ENCODE assay signal across 1 cellular context in the genomic region with DNA sequence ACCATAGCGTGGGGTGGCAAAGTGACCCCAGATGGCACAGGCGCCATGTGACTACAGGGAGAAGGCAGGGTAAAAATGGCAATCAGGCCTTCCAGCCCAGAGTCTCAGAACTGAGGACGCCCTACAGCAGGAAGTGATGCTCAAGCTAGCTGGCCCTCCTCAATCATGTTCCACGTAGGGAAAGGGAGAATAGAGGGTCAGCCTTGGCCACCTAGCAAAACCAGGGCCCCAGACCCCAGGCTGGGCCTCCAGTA.
TF ChIP-seq lines count a peak whose summit lies in the region.

No MANE protein-coding gene starts in this region.

TF ChIP-seq in HCT116, 20 proteins besides CTCF, POLR2A, EP300 and RAD21 (continued from another document):
- no peak for TF ChIP-seq ZFX (IDR thresholded peaks at IDR 0.05)
